In genomic region chr16:50102046-50102756, GRCh38 we compare ENCODE assay signal across 9 cellular contexts. TPM values are rescaled to one million over a fixed set of nuclear protein-coding genes. Genes with fewer than 3 reads are reported as not detected.
DNase-seq lines count a peak whose midpoint lies in the region; ATAC-seq and TF ChIP-seq lines count a peak whose summit lies in the region.
"Had no signal": no experiment of that assay in that cellular context is flagged by ENCODE, and none has a peak within 500 bp of the region (broad histone marks: within the 10 kb centered on the region; RNA-seq: fewer than 3 reads in every experiment).

No MANE protein-coding gene starts in this region.

- H3K9me2 ChIP-seq in PC-9 (ENCODE audit: insufficient read depth): no peaks in the 10 kb centered on the region

- CTCF ChIA-PET in PC-9 (lab: Charles Lee): no interaction called here

- no peak overlapping the region for H3K4me3 ChIP-seq in PC-9
- H3K4me3 ChIP-seq in right atrium auricular region: no peak overlapping the region
- H3K4me3 ChIP-seq in WERI-Rb-1 (ENCODE audit: low read depth, low read length): no peak overlapping the region

- H3K4me1 ChIP-seq in foreskin keratinocyte (peaks cover 33% of the 10 kb centered on the region), PC-9 (replicated peaks; ENCODE audit: insufficient read depth) (no peaks in the 10 kb centered on the region), right atrium auricular region (no peaks in the 10 kb centered on the region)

- no peak overlapping the region for H2AFZ ChIP-seq in PC-9

- no peaks in the 10 kb centered on the region for H4K20me1 ChIP-seq in PC-9 (ENCODE audit: insufficient read depth)

- 0 out of 2 replicates have a peak, but pooled peaks cover 6% of the 10 kb centered on the region for H3F3A ChIP-seq in PC-9 (ENCODE audit: insufficient read depth, low read depth)

- H3K4me2 ChIP-seq in PC-9: no peak overlapping the region

- H3K27me3 ChIP-seq in foreskin keratinocyte: no peaks in the 10 kb centered on the region
- H3K27me3 ChIP-seq in PC-9 (ENCODE audit: insufficient read depth, low read depth): no peaks in the 10 kb centered on the region
- H3K27me3 ChIP-seq in right atrium auricular region: no peaks in the 10 kb centered on the region
- no peaks in the 10 kb centered on the region for H3K27me3 ChIP-seq in WERI-Rb-1 (ENCODE audit: insufficient read depth, low read depth, severe bottlenecking)

- TF ChIP-seq CTCF in foreskin keratinocyte (conservative IDR thresholded peaks at IDR 0.05) (no peak), PC-9 (conservative IDR thresholded peaks at IDR 0.05) (no peak), right atrium auricular region (IDR thresholded peaks at IDR 0.05) (no peak), WERI-Rb-1 (IDR thresholded peaks at IDR 0.05; ENCODE audit: low read depth, low read length) (no peak)

- ATAC-seq in GM21717 (IDR thresholded peaks at IDR 0.05; ENCODE audit: unreplicated experiment): peak; percentile 81
- ATAC-seq in foreskin keratinocyte: peak; percentile 88

- H3K36me3 ChIP-seq in PC-9 (ENCODE audit: low read depth) (0 out of 2 replicates have a peak, but pooled peaks cover 20% of the 10 kb centered on the region), right atrium auricular region (peaks cover 53% of the 10 kb centered on the region), WERI-Rb-1 (peaks cover 49% of the 10 kb centered on the region)

- DNase-seq in GM03348 (ENCODE audit: low spot score) (peak; percentile 73), RKO (ENCODE audit: low spot score) (peak; percentile 43), foreskin keratinocyte (peak; percentile 47 to 81), NCI-H1417 treated with DMSO at 0.1 percent for 48 hours (lab: John Stamatoyannopoulos, UW) (no peak), PC-9 (no peak), right atrium auricular region (ENCODE audit: low spot score) (no peak), WERI-Rb-1 (no peak)
- DNase-seq: NCI-H510A had no signal

- H3K27ac ChIP-seq in foreskin keratinocyte: peak overlapping the region; percentile 51
- H3K27ac ChIP-seq in PC-9: no peak overlapping the region
- no peak overlapping the region for H3K27ac ChIP-seq in right atrium auricular region
- no peak overlapping the region for H3K27ac ChIP-seq in WERI-Rb-1

- intact Hi-C loops in PC-9 (cut with micrococcal nuclease; ENCODE audit: unreplicated experiment): no loop called here

- H3K9me3 ChIP-seq in PC-9 (ENCODE audit: insufficient read depth, low read depth) (no peaks in the 10 kb centered on the region), right atrium auricular region (no peaks in the 10 kb centered on the region), WERI-Rb-1 (ENCODE audit: severe bottlenecking) (no peaks in the 10 kb centered on the region)

- POLR2A ChIA-PET in PC-9 (lab: Charles Lee; ENCODE audit: unreplicated experiment): no interaction called here

- BruUV-seq in PC-9 (replicated peaks; lab: Mats Ljungman, UMichigan): no TSS peak

- H3K79me2 ChIP-seq in PC-9 (ENCODE audit: low read depth): no peaks in the 10 kb centered on the region

RNA-seq across cellular contexts. Expression of gene HEATR3, which starts 36.4 kb away (rescaled TPM):
- total RNA-seq in foreskin keratinocyte: 18.9 and 21.4 TPM in 2 replicates
- 6.9 and 8.8 TPM in 2 replicates for polyA plus RNA-seq in foreskin keratinocyte
- 11.5 and 14.3 TPM in 2 replicates for total RNA-seq in PC-9 (2021)
- 10 to 100 TPM in 1 of 2 donors, 1 to 10 TPM in 1; 5.6 to 11.7 TPM for total RNA-seq in right atrium auricular region

RNA-seq across cellular contexts. Expression of gene TENT4B, which starts 50.9 kb away (rescaled TPM):
- 11.5 and 13.3 TPM in 2 replicates for total RNA-seq in foreskin keratinocyte
- 3.1 and 4.1 TPM in 2 replicates for polyA plus RNA-seq in foreskin keratinocyte
- total RNA-seq in PC-9 (2021): 6.1 and 11.4 TPM in 2 replicates
- total RNA-seq in right atrium auricular region: 1 to 10 TPM; 5.0 to 6.1 TPM

Comparison
In these comparisons a context has a peak if more than half of its experiments do, and no peak if none do; other contexts are left out.
1. DNase-seq: peak in GM03348 (single experiment), RKO (single experiment) and foreskin keratinocyte (2 of 2); none in NCI-H1417 treated with DMSO at 0.1 percent for 48 hours (single experiment), PC-9 (0 of 2), right atrium auricular region (single experiment) and WERI-Rb-1 (single experiment).